Comparison of ENCODE assay signal across 8 cellular contexts in the genomic region with DNA sequence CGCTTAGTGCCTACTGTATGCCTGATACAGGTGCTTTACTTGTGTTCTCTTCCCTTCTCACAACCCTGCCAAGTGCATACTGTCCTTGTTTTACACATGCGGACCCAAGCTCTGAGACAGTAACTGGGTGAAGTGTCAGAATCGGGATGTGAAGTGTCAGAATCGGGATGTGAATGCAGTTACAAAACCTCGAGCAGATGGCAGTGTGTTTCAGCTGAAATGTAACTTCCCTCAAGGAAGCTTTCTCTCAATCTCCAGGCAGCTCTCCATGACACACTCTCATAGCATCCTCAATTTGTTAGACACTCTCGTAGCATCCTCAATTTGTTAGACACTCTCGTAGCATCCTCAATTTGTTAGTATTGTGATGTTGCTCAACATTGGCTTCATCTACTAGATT. TPM values are rescaled to one million over a fixed set of nuclear protein-coding genes. Genes with fewer than 3 reads are reported as not detected.
A peak's percentile ranks its signal among the peaks of the same experiment; 100 is the strongest.
DNase-seq lines count a peak whose midpoint lies in the region; ATAC-seq and TF ChIP-seq lines count a peak whose summit lies in the region.
"Had no signal": no experiment of that assay in that cellular context is flagged by ENCODE, and none has a peak within 500 bp of the region (broad histone marks: within the 10 kb centered on the region; RNA-seq: fewer than 3 reads in every experiment).

No MANE protein-coding gene starts in this region.

- peak overlapping the region; percentile 74 for H3K4me2 ChIP-seq in DOHH2 (ENCODE audit: low read length)

- no peak overlapping the region for H3K27ac ChIP-seq in DOHH2 (ENCODE audit: low read depth, low read length)
- H3K27ac ChIP-seq in esophagus muscularis mucosa (replicated peaks in 1 of 4) = no peak overlapping the region

- peaks cover 0 to 12% (median 1%) of the 10 kb centered on the region in 7 donors for H3K9me3 Mint-ChIP-seq in CD14-positive monocyte
- peaks cover 17% of the 10 kb centered on the region for H3K9me3 Mint-ChIP-seq in activated T-helper 1 cell treated with anti-CD3 and anti-CD28 coated beads, Interleukin-12 subunit alpha, Interleukin-12 subunit beta, Interleukin-2, Interleukin-4 antibody, amounts not matched to agents 30 ng/mL and 10 ng/mL and 1 ng/mL, durations not matched to agents 14 hours and 24 hours and 36 hours

- H3K36me3 ChIP-seq in DOHH2 (ENCODE audit: control insufficient read depth, low read length) (no peaks in the 10 kb centered on the region), esophagus muscularis mucosa (no peaks in the 10 kb centered on the region)

- peaks cover 20% of the 10 kb centered on the region for H3K4me1 ChIP-seq in DOHH2 (ENCODE audit: control insufficient read depth, low read length)
- peaks cover 7 to 18% (median 15%) of the 10 kb centered on the region in 4 donors for H3K4me1 ChIP-seq in esophagus muscularis mucosa

- no peak for TF ChIP-seq CTCF in CD14-positive monocyte (IDR thresholded peaks at IDR 0.05)
- no peak for TF ChIP-seq CTCF in DOHH2 (IDR thresholded peaks at IDR 0.05; ENCODE audit: low read depth, low read length, poor library complexity, severe bottlenecking)
- no peak for TF ChIP-seq CTCF in esophagus muscularis mucosa (IDR thresholded peaks at IDR 0.05)

- peak overlapping the region; percentile 70 to 92 (median 85) for H3K27ac Mint-ChIP-seq in CD14-positive monocyte
- H3K27ac Mint-ChIP-seq in activated T-helper 1 cell treated with anti-CD3 and anti-CD28 coated beads, Interleukin-12 subunit alpha, Interleukin-12 subunit beta, Interleukin-2, Interleukin-4 antibody, amounts not matched to agents 30 ng/mL and 10 ng/mL and 1 ng/mL, durations not matched to agents 14 hours and 24 hours and 36 hours = no peak overlapping the region

- intact Hi-C loops in CD14-positive monocyte (cut with micrococcal nuclease) (no loop called here), esophagus muscularis mucosa (cut with DNase I) (no loop called here)
- intact Hi-C loops in activated T-helper 1 cell treated with anti-CD3 and anti-CD28 coated beads, Interleukin-12 subunit alpha, Interleukin-12 subunit beta, Interleukin-2, Interleukin-4 antibody, amounts not matched to agents 30 ng/mL and 10 ng/mL and 1 ng/mL, durations not matched to agents 14 hours and 24 hours and 36 hours (cut with micrococcal nuclease) = no loop called here

- peaks cover 22 to 25% of the 10 kb centered on the region in 2 donors for H3K36me3 Mint-ChIP-seq in CD14-positive monocyte
- H3K36me3 Mint-ChIP-seq in activated T-helper 1 cell treated with anti-CD3 and anti-CD28 coated beads, Interleukin-12 subunit alpha, Interleukin-12 subunit beta, Interleukin-2, Interleukin-4 antibody, amounts not matched to agents 30 ng/mL and 10 ng/mL and 1 ng/mL, durations not matched to agents 14 hours and 24 hours and 36 hours (ENCODE audit: low read depth) = peaks cover 15% of the 10 kb centered on the region

- H3K4me3 ChIP-seq in DOHH2 (ENCODE audit: low read length) = peak overlapping the region; percentile 75; the same call in 1 of the 2 replicates
- no peak overlapping the region for H3K4me3 ChIP-seq in esophagus muscularis mucosa

- no peak for TF ChIP-seq POLR2A in esophagus muscularis mucosa (IDR thresholded peaks at IDR 0.05; ENCODE audit: low read depth)

- H3K4me1 Mint-ChIP-seq in CD14-positive monocyte = peaks cover 47% of the 10 kb centered on the region
- H3K4me1 Mint-ChIP-seq in activated T-helper 1 cell treated with anti-CD3 and anti-CD28 coated beads, Interleukin-12 subunit alpha, Interleukin-12 subunit beta, Interleukin-2, Interleukin-4 antibody, amounts not matched to agents 30 ng/mL and 10 ng/mL and 1 ng/mL, durations not matched to agents 14 hours and 24 hours and 36 hours (ENCODE audit: low read depth) = peaks cover 45% of the 10 kb centered on the region

- 45% methylated on average over 7 of the region's 7 CpGs for WGBS in esophagus muscularis mucosa

- DNase-seq in CD14-positive monocyte (ENCODE audit: low spot score) = no peak
- no peak for DNase-seq in activated T-helper 1 cell treated with anti-CD3 and anti-CD28 coated beads, Interleukin-12 subunit alpha, Interleukin-12 subunit beta, Interleukin-2, Interleukin-4 antibody, amounts not matched to agents 30 ng/mL and 10 ng/mL and 1 ng/mL, durations not matched to agents 14 hours and 24 hours and 36 hours (ENCODE audit: low spot score)
- DNase-seq in middle frontal gyrus (ENCODE audit: extremely low spot score, low spot score) = peak; percentile 24
- DNase-seq in esophagus muscularis mucosa (ENCODE audit: extremely low spot score) = no peak
- no peak for DNase-seq in NCI-H345 (lab: John Stamatoyannopoulos, UW)
- DNase-seq: activated gamma-delta T cell treated with Interleukin-2 at 50 U/mL for 16 hours had no signal

- H4K20me1 ChIP-seq in DOHH2 (ENCODE audit: control insufficient read depth, insufficient read depth, low read depth, low read length) = no peaks in the 10 kb centered on the region

- H3K27me3 Mint-ChIP-seq in CD14-positive monocyte (ENCODE audit: low read depth in 3 of 3) = peaks cover 0 to 6% (median 2%) of the 10 kb centered on the region in 3 donors
- H3K27me3 Mint-ChIP-seq in activated T-helper 1 cell treated with anti-CD3 and anti-CD28 coated beads, Interleukin-12 subunit alpha, Interleukin-12 subunit beta, Interleukin-2, Interleukin-4 antibody, amounts not matched to agents 30 ng/mL and 10 ng/mL and 1 ng/mL, durations not matched to agents 14 hours and 24 hours and 36 hours (ENCODE audit: insufficient read depth) = peaks cover 17% of the 10 kb centered on the region

- no peaks in the 10 kb centered on the region for H3K9me3 ChIP-seq in DOHH2 (ENCODE audit: control insufficient read depth, insufficient read depth, low read length)
- H3K9me3 ChIP-seq in esophagus muscularis mucosa = peaks cover 0 to 17% (median 5%) of the 10 kb centered on the region in 4 donors

- TF ChIP-seq EP300 in esophagus muscularis mucosa (IDR thresholded peaks at IDR 0.05) = no peak

- ATAC-seq in GM21825 (IDR thresholded peaks at IDR 0.05; ENCODE audit: unreplicated experiment) = no peak

- peaks cover 24% of the 10 kb centered on the region for H3K27me3 ChIP-seq in DOHH2 (ENCODE audit: control insufficient read depth, low read length)
- H3K27me3 ChIP-seq in esophagus muscularis mucosa = peaks cover 0 to 66% (median 0%) of the 10 kb centered on the region in 4 donors

- H3K79me2 ChIP-seq in DOHH2 (ENCODE audit: control insufficient read depth, low read length) = no peaks in the 10 kb centered on the region

- H3F3A ChIP-seq in DOHH2 (ENCODE audit: control insufficient read depth, insufficient read depth) = no peaks in the 10 kb centered on the region; the same call in 1 of the 2 replicates

- peak overlapping the region; percentile 90 to 93 for H3K4me3 Mint-ChIP-seq in CD14-positive monocyte
- peak overlapping the region; percentile 84 for H3K4me3 Mint-ChIP-seq in activated T-helper 1 cell treated with anti-CD3 and anti-CD28 coated beads, Interleukin-12 subunit alpha, Interleukin-12 subunit beta, Interleukin-2, Interleukin-4 antibody, amounts not matched to agents 30 ng/mL and 10 ng/mL and 1 ng/mL, durations not matched to agents 14 hours and 24 hours and 36 hours

- no peaks in the 10 kb centered on the region for H3K9me2 ChIP-seq in DOHH2 (replicated peaks; ENCODE audit: control insufficient read depth, low read length)

RNA-seq across cellular contexts. Expression of gene HPSE, which starts 1.0 kb away (rescaled TPM):
- polyA plus RNA-seq in CD14-positive monocyte = 10 to 100 TPM; 31.2 to 65.8 TPM
- total RNA-seq in activated T-helper 1 cell treated with anti-CD3 and anti-CD28 coated beads, Interleukin-12 subunit alpha, Interleukin-12 subunit beta, Interleukin-2, Interleukin-4 antibody, amounts not matched to agents 30 ng/mL and 10 ng/mL and 1 ng/mL, durations not matched to agents 14 hours and 24 hours and 36 hours = 23.1 and 24.1 TPM in 2 replicates
- 1 to 10 TPM in 1 of 4 donors, under 1 TPM in 3; 0.42 to 1.5 (median 0.88) TPM for total RNA-seq in esophagus muscularis mucosa

RNA-seq across cellular contexts. Expression of gene COQ2, which starts 51.1 kb away (rescaled TPM):
- polyA plus RNA-seq in CD14-positive monocyte = 10 to 100 TPM; 40.7 to 48.6 TPM
- 22.5 and 22.6 TPM in 2 replicates for total RNA-seq in activated T-helper 1 cell treated with anti-CD3 and anti-CD28 coated beads, Interleukin-12 subunit alpha, Interleukin-12 subunit beta, Interleukin-2, Interleukin-4 antibody, amounts not matched to agents 30 ng/mL and 10 ng/mL and 1 ng/mL, durations not matched to agents 14 hours and 24 hours and 36 hours
- total RNA-seq in esophagus muscularis mucosa = 1 to 10 TPM; 4.6 to 6.5 (median 5.4) TPM
